ENCODE assay signal across 8 cellular contexts in genomic region chr7:100476903-100477870, GRCh38. TPM values are rescaled to one million over a fixed set of nuclear protein-coding genes. Genes with fewer than 3 reads are reported as not detected.
DNase-seq lines count a peak whose midpoint lies in the region; ATAC-seq and TF ChIP-seq lines count a peak whose summit lies in the region.

No MANE protein-coding gene starts in this region.

- H4K20me1 ChIP-seq in OCI-LY1 (ENCODE audit: insufficient read depth, low read length) = no peaks in the 10 kb centered on the region

- CTCF ChIA-PET in CD8-positive, alpha-beta memory T cell (lab: Charles Lee) = interaction anchor here (0.8 to 10.7 kb wide), 7 partner anchors 8 to 228 kb away, joined by 3 to 174 read pairs (median 4); partner anchors contain the start of genes FBXO24 and POP7

- intact Hi-C loops in tibial artery (cut with DNase I; ENCODE audit: low total_unique reads) = loop anchor here (10.0 kb wide), 1 partner anchor 198 kb away; the partner anchor contains the start of gene GNB2

- no peak overlapping the region for H2AFZ ChIP-seq in OCI-LY1 (ENCODE audit: low read length)

- H3K27me3 ChIP-seq in CD8-positive, alpha-beta memory T cell (ENCODE audit: insufficient read depth, low read length, poor library complexity, severe bottlenecking) = no peaks in the 10 kb centered on the region
- H3K27me3 ChIP-seq in OCI-LY1 (ENCODE audit: insufficient read depth, low read length) (no peaks in the 10 kb centered on the region), brain microvascular endothelial cell (replicated peaks) (no peaks in the 10 kb centered on the region), mesendoderm (ENCODE audit: insufficient read depth, low read length, poor library complexity) (no peaks in the 10 kb centered on the region), tibial artery (no peaks in the 10 kb centered on the region)

- TF ChIP-seq CTCF in OCI-LY1 (IDR thresholded peaks at IDR 0.05; ENCODE audit: low read length) = peak; percentile 71
- TF ChIP-seq CTCF in brain microvascular endothelial cell (IDR thresholded peaks at IDR 0.05; ENCODE audit: low read depth, low read length, missing control alignments) = peak; percentile 54
- TF ChIP-seq CTCF in tibial artery (IDR thresholded peaks at IDR 0.05) = no peak

- peak overlapping the region; percentile 60 to 98 (median 92) for H3K27ac Mint-ChIP-seq in CD8-positive, alpha-beta memory T cell

- no peak overlapping the region for H2BK5ac ChIP-seq in mesendoderm (ENCODE audit: low read length)

- POLR2A ChIA-PET in CD8-positive, alpha-beta memory T cell (lab: Charles Lee) = interaction anchor here (0.6 to 2.0 kb wide), 8 partner anchors 8 to 88 kb away, joined by 3 to 15 read pairs (median 3); partner anchors contain the start of genes MEPCE and ZCWPW1

- no peak overlapping the region for H2AK5ac ChIP-seq in mesendoderm (ENCODE audit: low read length)

- H3K9me2 ChIP-seq in OCI-LY1 (ENCODE audit: low read depth, low read length) = no peaks in the 10 kb centered on the region

- H3K56ac ChIP-seq in mesendoderm (ENCODE audit: low read length) = peak overlapping the region; percentile 54

- H3K18ac ChIP-seq in mesendoderm (ENCODE audit: low read length) = peak overlapping the region; percentile 64

- H3K4me1 ChIP-seq in CD8-positive, alpha-beta memory T cell (ENCODE audit: insufficient read depth, low read length) = peaks cover 54% of the 10 kb centered on the region
- H3K4me1 ChIP-seq in OCI-LY1 (ENCODE audit: insufficient read depth, low read length, severe bottlenecking) (peaks cover 37% of the 10 kb centered on the region), mesendoderm (ENCODE audit: control insufficient read depth, low read depth, low read length) (no peaks in the 10 kb centered on the region), tibial artery (peaks cover 0 to 60% (median 47%) of the 10 kb centered on the region in 4 donors)

- H4K5ac ChIP-seq in mesendoderm (ENCODE audit: low read length) = no peak overlapping the region

- H3K79me1 ChIP-seq in mesendoderm (ENCODE audit: low read length) = no peaks in the 10 kb centered on the region

- peaks cover 0 to 6% of the 10 kb centered on the region in 2 donors for H3K27me3 Mint-ChIP-seq in CD8-positive, alpha-beta memory T cell

- peaks cover 4 to 52% (median 5%) of the 10 kb centered on the region in 3 donors for H3K36me3 Mint-ChIP-seq in CD8-positive, alpha-beta memory T cell

- no peaks in the 10 kb centered on the region for H3K9me3 ChIP-seq in CD8-positive, alpha-beta memory T cell (ENCODE audit: low read length)
- H3K9me3 ChIP-seq in OCI-LY1 (ENCODE audit: low read length) (no peaks in the 10 kb centered on the region), tibial artery (no peaks in the 10 kb centered on the region)

- peaks cover 26% of the 10 kb centered on the region for H3K36me3 ChIP-seq in CD8-positive, alpha-beta memory T cell (ENCODE audit: insufficient read depth, low read length)
- H3K36me3 ChIP-seq in OCI-LY1 (ENCODE audit: insufficient read depth, low read length) (peaks cover 17% of the 10 kb centered on the region), brain microvascular endothelial cell (replicated peaks) (peaks cover 11% of the 10 kb centered on the region), mesendoderm (ENCODE audit: control insufficient read depth, insufficient read depth, low read length) (no peaks in the 10 kb centered on the region), tibial artery (peaks cover 4 to 41% (median 9%) of the 10 kb centered on the region in 3 donors)

- peak overlapping the region; percentile 89 to 99 (median 98) for H3K4me3 Mint-ChIP-seq in CD8-positive, alpha-beta memory T cell

- no peaks in the 10 kb centered on the region for H3F3A ChIP-seq in OCI-LY1 (ENCODE audit: insufficient read depth, low read length)

- WGBS in mesendoderm (ENCODE audit: extremely low coverage, insufficient coverage, low lambda C conversion rate) = no CpG with 5 or more reads among the region's 30 CpGs

- H3K4ac ChIP-seq in mesendoderm (ENCODE audit: low read depth, low read length) = peak overlapping the region; percentile 81

- in situ Hi-C loops in brain microvascular endothelial cell (cut with HindIII; ENCODE audit: low pct_ligation_motif_present, low sequenced_read_pairs) = no loop called here

- no peak overlapping the region for H4K8ac ChIP-seq in mesendoderm (ENCODE audit: low read depth, low read length)

- H3K9me3 Mint-ChIP-seq in CD8-positive, alpha-beta memory T cell = peaks cover 0 to 2% (median 0%) of the 10 kb centered on the region in 5 donors

- no peak overlapping the region for H2BK120ac ChIP-seq in mesendoderm (ENCODE audit: low read depth, low read length)

- ATAC-seq in HG03469 (IDR thresholded peaks at IDR 0.05; ENCODE audit: unreplicated experiment) (no peak), HG02642 (IDR thresholded peaks at IDR 0.05; ENCODE audit: poor library complexity, unreplicated experiment) (no peak)

- DNase-seq in CD8-positive, alpha-beta memory T cell = peak in 4 of 5 donors; percentile 15 to 67 (median 43)
- DNase-seq in brain microvascular endothelial cell (no peak), mesendoderm (no peak), tibial artery (no peak), NCI-H526 treated with DMSO at 0.1 percent for 48 hours (lab: John Stamatoyannopoulos, UW) (no peak)

- peak overlapping the region; percentile 78 for H3K4me2 ChIP-seq in OCI-LY1 (ENCODE audit: low read length)
- peak overlapping the region; percentile 31 for H3K4me2 ChIP-seq in mesendoderm (ENCODE audit: low read length)

- H3K9ac ChIP-seq in OCI-LY1 (ENCODE audit: low read length) = peak overlapping the region; percentile 75
- peak overlapping the region; percentile 66 for H3K9ac ChIP-seq in mesendoderm (ENCODE audit: low read length)

- H2BK15ac ChIP-seq in mesendoderm (replicated peaks; ENCODE audit: low read depth) = no peak overlapping the region

- peak overlapping the region; percentile 66 for H3K4me3 ChIP-seq in CD8-positive, alpha-beta memory T cell (ENCODE audit: low read length)
- H3K4me3 ChIP-seq in OCI-LY1 (ENCODE audit: low read depth, low read length, poor library complexity, severe bottlenecking) (peak overlapping the region; percentile 71), brain microvascular endothelial cell (ENCODE audit: low read depth, low read length) (peak overlapping the region; percentile 92), mesendoderm (ENCODE audit: low read length) (no peak overlapping the region), tibial artery (peak overlapping the region; percentile 65 to 98)

- H3K79me2 ChIP-seq in OCI-LY1 (ENCODE audit: insufficient read depth, low read length) (no peaks in the 10 kb centered on the region), mesendoderm (ENCODE audit: control insufficient read depth, insufficient read depth, low read length) (no peaks in the 10 kb centered on the region)

- no peak overlapping the region for H3K23ac ChIP-seq in mesendoderm (ENCODE audit: low read length)

- peaks cover 34 to 55% (median 52%) of the 10 kb centered on the region in 3 donors for H3K4me1 Mint-ChIP-seq in CD8-positive, alpha-beta memory T cell

- peak overlapping the region; percentile 90 for H3K27ac ChIP-seq in CD8-positive, alpha-beta memory T cell (ENCODE audit: low read depth, low read length)
- peak overlapping the region; percentile 58 for H3K27ac ChIP-seq in OCI-LY1 (ENCODE audit: low read depth, low read length, poor library complexity, severe bottlenecking)
- no peak overlapping the region for H3K27ac ChIP-seq in brain microvascular endothelial cell
- no peak overlapping the region for H3K27ac ChIP-seq in mesendoderm (ENCODE audit: low read depth, low read length)
- H3K27ac ChIP-seq in tibial artery = peak overlapping the region; percentile 84 to 95

RNA-seq across cellular contexts. Expression of gene TSC22D4, which starts 1.8 kb away (rescaled TPM):
- total RNA-seq in CD8-positive, alpha-beta memory T cell = 10 to 100 TPM; 96.2 to 99.1 TPM
- 40.5 TPM for polyA plus RNA-seq in CD8-positive, alpha-beta memory T cell
- 15.8 TPM for polyA plus RNA-seq in mesendoderm (2013, experiment 1 of 2)
- 16.1 TPM for polyA plus RNA-seq in mesendoderm (2013, experiment 2 of 2)

RNA-seq across cellular contexts. Expression of gene NYAP1, which starts 6.5 kb away (rescaled TPM):
- total RNA-seq in CD8-positive, alpha-beta memory T cell = under 1 TPM; 0.13 to 0.18 TPM
- polyA plus RNA-seq in CD8-positive, alpha-beta memory T cell = not detected
- polyA plus RNA-seq in mesendoderm (2013, experiment 1 of 2) = 1.2 TPM
- polyA plus RNA-seq in mesendoderm (2013, experiment 2 of 2) = 1.3 TPM

RNA-seq across cellular contexts. Expression of gene SPACDR, which starts 13.1 kb away (rescaled TPM):
- 1 to 10 TPM in 1 of 2 experiments, under 1 TPM in 1; 1.00 to 1.7 TPM for total RNA-seq in CD8-positive, alpha-beta memory T cell
- 0.56 TPM for polyA plus RNA-seq in CD8-positive, alpha-beta memory T cell
- polyA plus RNA-seq in mesendoderm (2013, experiment 1 of 2) = 0.10 TPM
- polyA plus RNA-seq in mesendoderm (2013, experiment 2 of 2) = 0.08 TPM

RNA-seq across cellular contexts. Expression of gene PPP1R35, which starts 40.9 kb away (rescaled TPM):
- total RNA-seq in CD8-positive, alpha-beta memory T cell = 10 to 100 TPM; 41.4 to 46.3 TPM
- 50.2 TPM for polyA plus RNA-seq in CD8-positive, alpha-beta memory T cell
- 58.9 TPM for polyA plus RNA-seq in mesendoderm (2013, experiment 1 of 2)
- 59.9 TPM for polyA plus RNA-seq in mesendoderm (2013, experiment 2 of 2)

RNA-seq across cellular contexts. Expression of gene MEPCE, which starts 47.6 kb away (rescaled TPM):
- total RNA-seq in CD8-positive, alpha-beta memory T cell = 10 to 100 TPM; 75.9 to 78.8 TPM
- 13.6 TPM for polyA plus RNA-seq in CD8-positive, alpha-beta memory T cell
- polyA plus RNA-seq in mesendoderm (2013, experiment 1 of 2) = 33.8 TPM
- 34.3 TPM for polyA plus RNA-seq in mesendoderm (2013, experiment 2 of 2)

Comparison
In these comparisons a context has a peak if more than half of its experiments do, and no peak if none do; other contexts are left out.
1. DNase-seq: peak in CD8-positive, alpha-beta memory T cell (4 of 5); none in brain microvascular endothelial cell (single experiment), mesendoderm (single experiment), tibial artery (0 of 2) and NCI-H526 treated with DMSO at 0.1 percent for 48 hours (single experiment).
2. H3K27ac ChIP-seq: peak in CD8-positive, alpha-beta memory T cell (single experiment), OCI-LY1 (single experiment) and tibial artery (2 of 2); none in brain microvascular endothelial cell (single experiment) and mesendoderm (single experiment).
3. CTCF ChIP-seq: peak in OCI-LY1 (single experiment) and brain microvascular endothelial cell (single experiment); none in tibial artery (0 of 2).